37 cellular contexts compared by ENCODE assay signal in genomic region chr1:208276757-208277435, GRCh38.
"Had no signal": no experiment of that assay in that cellular context is flagged by ENCODE, and none has a peak within 500 bp of the region (broad histone marks: within the 10 kb centered on the region; RNA-seq: fewer than 3 reads in every experiment).

No MANE protein-coding gene starts in this region.

- H3K27ac Mint-ChIP-seq: activated naive CD4-positive, alpha-beta T cell treated with anti-CD3 and anti-CD28 coated beads for 36 hours; activated naive CD4-positive, alpha-beta T cell treated with anti-CD3 and anti-CD28 coated beads, Interleukin-2, amount 10 ng/mL, durations not matched to agents 7 days and 5 days; activated naive CD4-positive, alpha-beta T cell treated with anti-CD3 and anti-CD28 coated beads, Interleukin-2, amount 50 U/mL, for 72 hours; activated naive CD8-positive, alpha-beta T cell; activated naive CD8-positive, alpha-beta T cell treated with anti-CD3 and anti-CD28 coated beads for 36 hours; activated naive CD8-positive, alpha-beta T cell treated with anti-CD3 and anti-CD28 coated beads, Interleukin-2, amount 10 ng/mL, durations not matched to agents 7 days and 5 days; activated naive CD8-positive, alpha-beta T cell treated with anti-CD3 and anti-CD28 coated beads, Interleukin-2, amount 50 U/mL, for 24 hours; activated T-cell treated with anti-CD3 and anti-CD28 coated beads, Interleukin-2, amount 50 U/mL, for 24 hours; activated T-cell treated with anti-CD3 and anti-CD28 coated beads, Interleukin-2, amount 50 U/mL, for 72 hours; activated T-helper 1 cell treated with anti-CD3 and anti-CD28 coated beads, Interleukin-12 subunit alpha, Interleukin-12 subunit beta, Interleukin-2, Interleukin-4 antibody, amounts not matched to agents 30 ng/mL and 10 ng/mL and 1 ng/mL, durations not matched to agents 14 hours and 24 hours and 36 hours; activated T-helper 17 cell treated with anti-CD3 and anti-CD28 coated beads, Interleukin-2, amount 50 U/mL, for 72 hours; activated T-helper 2 cell treated with anti-CD3 and anti-CD28 coated beads, Interferon-gamma antibody, Interleukin-2, Interleukin-4, amounts not matched to agents 10 μg/mL and 5 μg/mL and 100 μg/mL, durations not matched to agents 14 hours and 24 hours and 36 hours had no signal

- H3K36me3 ChIP-seq: adrenal gland, ascending aorta, brain microvascular endothelial cell, breast epithelium, cardiac muscle cell had no signal

- H3K4me1 ChIP-seq: adrenal gland, body of pancreas had no signal

- H3K4me3 Mint-ChIP-seq: activated naive CD4-positive, alpha-beta T cell treated with anti-CD3 and anti-CD28 coated beads for 36 hours; activated naive CD4-positive, alpha-beta T cell treated with anti-CD3 and anti-CD28 coated beads, Interleukin-2, amount 10 ng/mL, durations not matched to agents 7 days and 5 days; activated naive CD4-positive, alpha-beta T cell treated with anti-CD3 and anti-CD28 coated beads, Interleukin-2, amount 50 U/mL, for 24 hours; activated naive CD8-positive, alpha-beta T cell; activated naive CD8-positive, alpha-beta T cell treated with anti-CD3 and anti-CD28 coated beads for 36 hours; activated naive CD8-positive, alpha-beta T cell treated with anti-CD3 and anti-CD28 coated beads, Interleukin-2, amount 10 ng/mL, durations not matched to agents 7 days and 5 days; activated naive CD8-positive, alpha-beta T cell treated with anti-CD3 and anti-CD28 coated beads, Interleukin-2, amount 50 U/mL, for 24 hours; activated T-cell treated with anti-CD3 and anti-CD28 coated beads, Interleukin-2, amount 50 U/mL, for 24 hours; activated T-cell treated with anti-CD3 and anti-CD28 coated beads, Interleukin-2, amount 50 U/mL, for 4 hours; activated T-cell treated with anti-CD3 and anti-CD28 coated beads, Interleukin-2, amount 50 U/mL, for 72 hours; activated T-helper 1 cell treated with anti-CD3 and anti-CD28 coated beads, Interleukin-12 subunit alpha, Interleukin-12 subunit beta, Interleukin-2, Interleukin-4 antibody, amounts not matched to agents 30 ng/mL and 10 ng/mL and 1 ng/mL, durations not matched to agents 14 hours and 24 hours and 36 hours; activated T-helper 17 cell treated with anti-CD3 and anti-CD28 coated beads, Interleukin-2, amount 50 U/mL, for 72 hours; brain; central memory CD8-positive, alpha-beta T cell had no signal

- H3K4me1 Mint-ChIP-seq: activated naive CD4-positive, alpha-beta T cell treated with anti-CD3 and anti-CD28 coated beads, Interleukin-2, amount 10 ng/mL, durations not matched to agents 7 days and 5 days; activated naive CD4-positive, alpha-beta T cell treated with anti-CD3 and anti-CD28 coated beads, Interleukin-2, amount 50 U/mL, for 24 hours; activated naive CD8-positive, alpha-beta T cell treated with anti-CD3 and anti-CD28 coated beads for 36 hours; activated naive CD8-positive, alpha-beta T cell treated with anti-CD3 and anti-CD28 coated beads, Interleukin-2, amount 10 ng/mL, durations not matched to agents 7 days and 5 days; activated naive CD8-positive, alpha-beta T cell treated with anti-CD3 and anti-CD28 coated beads, Interleukin-2, amount 50 U/mL, for 24 hours; activated T-helper 17 cell treated with anti-CD3 and anti-CD28 coated beads, Interleukin-2, amount 50 U/mL, for 72 hours; central memory CD8-positive, alpha-beta T cell had no signal

- H3K36me3 Mint-ChIP-seq: activated naive CD4-positive, alpha-beta T cell treated with anti-CD3 and anti-CD28 coated beads, Interleukin-2, amount 10 ng/mL, durations not matched to agents 7 days and 5 days; activated naive CD4-positive, alpha-beta T cell treated with anti-CD3 and anti-CD28 coated beads, Interleukin-2, amount 50 U/mL, for 24 hours; activated naive CD4-positive, alpha-beta T cell treated with anti-CD3 and anti-CD28 coated beads, Interleukin-2, amount 50 U/mL, for 72 hours; activated naive CD8-positive, alpha-beta T cell; activated naive CD8-positive, alpha-beta T cell treated with anti-CD3 and anti-CD28 coated beads for 36 hours; activated naive CD8-positive, alpha-beta T cell treated with anti-CD3 and anti-CD28 coated beads, Interleukin-2, amount 10 ng/mL, durations not matched to agents 7 days and 5 days; brain had no signal

- H3K9me3 Mint-ChIP-seq: activated naive CD4-positive, alpha-beta T cell treated with anti-CD3 and anti-CD28 coated beads for 36 hours; activated naive CD4-positive, alpha-beta T cell treated with anti-CD3 and anti-CD28 coated beads, Interleukin-2, amount 10 ng/mL, durations not matched to agents 7 days and 5 days; activated naive CD4-positive, alpha-beta T cell treated with anti-CD3 and anti-CD28 coated beads, Interleukin-2, amount 50 U/mL, for 24 hours; activated naive CD4-positive, alpha-beta T cell treated with anti-CD3 and anti-CD28 coated beads, Interleukin-2, amount 50 U/mL, for 72 hours; activated naive CD8-positive, alpha-beta T cell treated with anti-CD3 and anti-CD28 coated beads for 36 hours; activated naive CD8-positive, alpha-beta T cell treated with anti-CD3 and anti-CD28 coated beads, Interleukin-2, amount 10 ng/mL, durations not matched to agents 7 days and 5 days; activated naive CD8-positive, alpha-beta T cell treated with anti-CD3 and anti-CD28 coated beads, Interleukin-2, amount 50 U/mL, for 24 hours; activated T-cell treated with anti-CD3 and anti-CD28 coated beads, Interleukin-2, amount 50 U/mL, for 24 hours; activated T-cell treated with anti-CD3 and anti-CD28 coated beads, Interleukin-2, amount 50 U/mL, for 4 hours; activated T-cell treated with anti-CD3 and anti-CD28 coated beads, Interleukin-2, amount 50 U/mL, for 72 hours; activated T-helper 1 cell treated with anti-CD3 and anti-CD28 coated beads, Interleukin-12 subunit alpha, Interleukin-12 subunit beta, Interleukin-2, Interleukin-4 antibody, amounts not matched to agents 30 ng/mL and 10 ng/mL and 1 ng/mL, durations not matched to agents 14 hours and 24 hours and 36 hours; activated T-helper 17 cell treated with anti-CD3 and anti-CD28 coated beads, Interleukin-2, amount 50 U/mL, for 72 hours; activated T-helper 2 cell treated with anti-CD3 and anti-CD28 coated beads, Interferon-gamma antibody, Interleukin-2, Interleukin-4, amounts not matched to agents 10 μg/mL and 5 μg/mL and 100 μg/mL, durations not matched to agents 14 hours and 24 hours and 36 hours; brain; central memory CD8-positive, alpha-beta T cell had no signal

- H3K27me3 Mint-ChIP-seq: brain had no signal

- H3K9me3 ChIP-seq: adrenal gland, ascending aorta, body of pancreas, breast epithelium had no signal

- DNase-seq: activated effector memory CD4-positive, alpha-beta T cell treated with anti-CD3 and anti-CD28 coated beads, Interleukin-2, amount 50 U/mL, for 16 hours; activated effector memory CD4-positive, alpha-beta T cell treated with Interleukin-2 at 50 U/mL for 16 hours; activated gamma-delta T cell; activated gamma-delta T cell treated with Interleukin-2 at 50 U/mL for 16 hours; activated naive CD4-positive, alpha-beta T cell; activated naive CD4-positive, alpha-beta T cell treated with anti-CD3 and anti-CD28 coated beads for 36 hours; activated naive CD4-positive, alpha-beta T cell treated with anti-CD3 and anti-CD28 coated beads, Interleukin-2, amount 10 ng/mL, durations not matched to agents 7 days and 5 days; activated naive CD4-positive, alpha-beta T cell treated with anti-CD3 and anti-CD28 coated beads, Interleukin-2, amount 50 U/mL, for 16 hours; activated naive CD4-positive, alpha-beta T cell treated with Interleukin-2 at 50 U/mL for 16 hours; activated naive CD8-positive, alpha-beta T cell treated with anti-CD3 and anti-CD28 coated beads for 36 hours; activated naive CD8-positive, alpha-beta T cell treated with anti-CD3 and anti-CD28 coated beads, Interleukin-2, amount 10 ng/mL, durations not matched to agents 7 days and 5 days; activated naive CD8-positive, alpha-beta T cell treated with anti-CD3 and anti-CD28 coated beads, Interleukin-2, amount 50 U/mL, for 24 hours; activated T-cell treated with anti-CD3 and anti-CD28 coated beads, Interleukin-2, amount 50 U/mL, for 1 hour; activated T-cell treated with anti-CD3 and anti-CD28 coated beads, Interleukin-2, amount 50 U/mL, for 24 hours; activated T-cell treated with anti-CD3 and anti-CD28 coated beads, Interleukin-2, amount 50 U/mL, for 4 hours; activated T-cell treated with anti-CD3 and anti-CD28 coated beads, Interleukin-2, amount 50 U/mL, for 48 hours; activated T-cell treated with anti-CD3 and anti-CD28 coated beads, Interleukin-2, amount 50 U/mL, for 72 hours; adrenal gland; amniotic stem cell; amygdala; anterior cingulate cortex; aorta; body of pancreas; brain microvascular endothelial cell; central memory CD4-positive, alpha-beta T cell; cerebellar nuclear complex had no signal

- H3K27ac ChIP-seq: adrenal gland, ascending aorta, body of pancreas, brain microvascular endothelial cell, breast epithelium, cardiac muscle cell had no signal

- H3K4me3 ChIP-seq: adrenal gland, ascending aorta, body of pancreas, breast epithelium, cardiac muscle cell had no signal

- H3K27me3 ChIP-seq: ascending aorta, body of pancreas, cardiac muscle cell had no signal

- ATAC-seq: activated naive CD4-positive, alpha-beta T cell treated with anti-CD3 and anti-CD28 coated beads, Interleukin-2, amount 50 U/mL, for 72 hours; activated naive CD8-positive, alpha-beta T cell treated with anti-CD3 and anti-CD28 coated beads, Interleukin-2, amount 50 U/mL, for 24 hours; activated T-cell treated with anti-CD3 and anti-CD28 coated beads, Interleukin-2, amount 50 U/mL, for 4 hours; activated T-cell treated with anti-CD3 and anti-CD28 coated beads, Interleukin-2, amount 50 U/mL, for 72 hours; activated T-helper 17 cell treated with anti-CD3 and anti-CD28 coated beads, Interleukin-2, amount 50 U/mL, for 72 hours; body of pancreas had no signal
